26 cellular contexts compared by ENCODE assay signal in genomic region chrX:42450228-42450627, GRCh38.
"Had no signal": no experiment of that assay in that cellular context is flagged by ENCODE, and none has a peak within 500 bp of the region (broad histone marks: within the 10 kb centered on the region; RNA-seq: fewer than 3 reads in every experiment).

No MANE protein-coding gene starts in this region.

- H3K4me1 ChIP-seq: pancreas, psoas muscle, stomach, thyroid gland, tibial nerve, upper lobe of left lung, vagina had no signal

- ATAC-seq: naive thymus-derived CD8-positive, alpha-beta T cell; natural killer cell treated with Interleukin-12 subunit alpha and Interleukin-12 subunit beta and Interleukin-15 and Interleukin-18, amount 100 ng/mL, for 72 hours; pancreas; psoas muscle; right cardiac atrium; sciatic nerve; stimulated activated effector memory CD8-positive, alpha-beta T cell treated with anti-CD3 and anti-CD28 coated beads, Interleukin-12 subunit alpha, Interleukin-12 subunit beta, amount 100 ng/mL, for 72 hours; stimulated activated naive B cell treated with anti-CD40 and anti-IgM and Interleukin-4, amounts not matched to agents 10 μg/mL and 1 μg/mL and 100 μg/mL, for 72 hours had no signal

- H3K36me3 ChIP-seq: neutrophil, pancreas, stomach, thoracic aorta, thyroid gland, tibial nerve, upper lobe of left lung, vagina had no signal

- H3K27me3 ChIP-seq: neutrophil, pancreas, stomach, thyroid gland, tibial nerve, upper lobe of left lung, vagina had no signal

- H3K4me3 ChIP-seq: pancreas, psoas muscle, skin epidermis, stomach, thoracic aorta, thyroid gland, tibial nerve, upper lobe of left lung, vagina had no signal

- FAIRE-seq: urothelium cell line had no signal

- DNase-seq: naive B cell; naive thymus-derived CD8-positive, alpha-beta T cell; nephron progenitor cell; nucleus accumbens; pancreas; psoas muscle; right cardiac atrium; stimulated activated CD4-positive, alpha-beta T cell treated with anti-CD3 and anti-CD28 coated beads, Interleukin-15, amount 100 ng/mL, for 24 hours; stimulated activated CD4-positive, alpha-beta T cell treated with anti-CD3 and anti-CD28 coated beads, Interleukin-2, amount 100 ng/mL, for 24 hours; stimulated activated CD4-positive, alpha-beta T cell treated with anti-CD3 and anti-CD28 coated beads, Interleukin-2, amount 100 ng/mL, for 48 hours; stimulated activated CD4-positive, alpha-beta T cell treated with anti-CD3 and anti-CD28 coated beads, Interleukin-4, amount 100 ng/mL, for 24 hours; stimulated activated naive B cell treated with anti-CD40 and anti-IgM and Interleukin-4, amounts not matched to agents 10 μg/mL and 1 μg/mL and 100 μg/mL, for 72 hours; stimulated activated naive CD4-positive, alpha-beta T cell treated with Interleukin-2 at 50 U/mL for 16 hours; stomach; thyroid gland; trophoblast cell; upper lobe of left lung had no signal

- H3K9me3 ChIP-seq: neutrophil, pancreas, psoas muscle, thoracic aorta, thyroid gland, tibial nerve, upper lobe of left lung, vagina had no signal

- H3K27ac ChIP-seq: neutrophil, pancreas, psoas muscle, skin epidermis, stomach, thoracic aorta, thyroid gland, tibial nerve, upper lobe of left lung, vagina had no signal
